ENCODE assay signal across 9 cellular contexts in the genomic region with DNA sequence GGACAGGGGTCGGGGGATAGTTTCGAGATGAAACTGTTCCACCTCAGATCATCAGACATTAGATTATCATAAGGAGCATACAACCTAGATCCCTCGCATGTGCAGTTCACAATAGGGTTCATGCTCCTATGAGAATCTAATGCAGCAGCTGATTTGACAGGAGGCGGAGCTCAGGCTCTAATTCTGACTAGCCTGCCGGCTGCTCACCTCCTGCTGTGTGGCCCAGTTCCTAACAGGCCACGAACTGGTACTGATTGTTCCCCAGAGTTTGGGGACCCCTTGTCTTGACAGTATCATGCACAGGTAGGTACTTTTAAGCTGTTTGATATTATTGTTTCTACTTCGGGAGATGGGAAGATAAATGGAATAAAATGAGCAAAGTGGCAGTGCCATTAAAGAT.
A peak's percentile ranks its signal among the peaks of the same experiment; 100 is the strongest.
DNase-seq lines count a peak whose midpoint lies in the region; ATAC-seq and TF ChIP-seq lines count a peak whose summit lies in the region.
"Had no signal": no experiment of that assay in that cellular context is flagged by ENCODE, and none has a peak within 500 bp of the region (broad histone marks: within the 10 kb centered on the region; RNA-seq: fewer than 3 reads in every experiment).

No MANE protein-coding gene starts in this region.

- H3K9me3 Mint-ChIP-seq in activated T-helper 1 cell treated with anti-CD3 and anti-CD28 coated beads, Interleukin-12 subunit alpha, Interleukin-12 subunit beta, Interleukin-2, Interleukin-4 antibody, amounts not matched to agents 30 ng/mL and 10 ng/mL and 1 ng/mL, durations not matched to agents 14 hours and 24 hours and 36 hours, result peaks cover 2% of the 10 kb centered on the region

- no peaks in the 10 kb centered on the region for H3K27me3 ChIP-seq in DOHH2 (ENCODE audit: control insufficient read depth, low read length)

- ATAC-seq in GM19455 (IDR thresholded peaks at IDR 0.05; ENCODE audit: unreplicated experiment) (peak; percentile 70), HG03354 (IDR thresholded peaks at IDR 0.05; ENCODE audit: poor library complexity, severe bottlenecking, unreplicated experiment) (peak; percentile 51)

- peaks cover 63% of the 10 kb centered on the region for H3K36me3 ChIP-seq in DOHH2 (ENCODE audit: control insufficient read depth, low read length)

- H3K4me1 Mint-ChIP-seq in activated T-helper 1 cell treated with anti-CD3 and anti-CD28 coated beads, Interleukin-12 subunit alpha, Interleukin-12 subunit beta, Interleukin-2, Interleukin-4 antibody, amounts not matched to agents 30 ng/mL and 10 ng/mL and 1 ng/mL, durations not matched to agents 14 hours and 24 hours and 36 hours (ENCODE audit: low read depth), result peaks cover 24% of the 10 kb centered on the region

- no peaks in the 10 kb centered on the region for H3K27me3 Mint-ChIP-seq in activated T-helper 1 cell treated with anti-CD3 and anti-CD28 coated beads, Interleukin-12 subunit alpha, Interleukin-12 subunit beta, Interleukin-2, Interleukin-4 antibody, amounts not matched to agents 30 ng/mL and 10 ng/mL and 1 ng/mL, durations not matched to agents 14 hours and 24 hours and 36 hours (ENCODE audit: insufficient read depth)

- peak overlapping the region; percentile 94 for H3K27ac ChIP-seq in DOHH2 (ENCODE audit: low read depth, low read length)

- peaks cover 32% of the 10 kb centered on the region for H3K36me3 Mint-ChIP-seq in activated T-helper 1 cell treated with anti-CD3 and anti-CD28 coated beads, Interleukin-12 subunit alpha, Interleukin-12 subunit beta, Interleukin-2, Interleukin-4 antibody, amounts not matched to agents 30 ng/mL and 10 ng/mL and 1 ng/mL, durations not matched to agents 14 hours and 24 hours and 36 hours (ENCODE audit: low read depth)

- no peak for DNase-seq in activated T-helper 1 cell treated with anti-CD3 and anti-CD28 coated beads, Interleukin-12 subunit alpha, Interleukin-12 subunit beta, Interleukin-2, Interleukin-4 antibody, amounts not matched to agents 30 ng/mL and 10 ng/mL and 1 ng/mL, durations not matched to agents 14 hours and 24 hours and 36 hours (ENCODE audit: low spot score)
- DNase-seq in putamen (ENCODE audit: low spot score) (no peak), KBM-7 (no peak), GM20000 (ENCODE audit: low spot score) (no peak), OCI-M2 (lab: John Stamatoyannopoulos, UW; ENCODE audit: unreplicated experiment) (no peak)
- DNase-seq: DND-41 had no signal

- peak overlapping the region; percentile 77 for H3K4me2 ChIP-seq in DOHH2 (ENCODE audit: low read length)

- intact Hi-C loops in activated T-helper 1 cell treated with anti-CD3 and anti-CD28 coated beads, Interleukin-12 subunit alpha, Interleukin-12 subunit beta, Interleukin-2, Interleukin-4 antibody, amounts not matched to agents 30 ng/mL and 10 ng/mL and 1 ng/mL, durations not matched to agents 14 hours and 24 hours and 36 hours (cut with micrococcal nuclease), result loop anchor here (2.0 to 5.0 kb wide), 3 partner anchors 14 to 115 kb away; no protein-coding TSS in a partner anchor

- peak overlapping the region; percentile 90 for H3K27ac Mint-ChIP-seq in activated T-helper 1 cell treated with anti-CD3 and anti-CD28 coated beads, Interleukin-12 subunit alpha, Interleukin-12 subunit beta, Interleukin-2, Interleukin-4 antibody, amounts not matched to agents 30 ng/mL and 10 ng/mL and 1 ng/mL, durations not matched to agents 14 hours and 24 hours and 36 hours

- H3K9me2 ChIP-seq in DOHH2 (replicated peaks; ENCODE audit: control insufficient read depth, low read length), result no peaks in the 10 kb centered on the region

- H3K4me3 ChIP-seq in DOHH2 (ENCODE audit: low read length), result peak overlapping the region; percentile 70

- H3K9me3 ChIP-seq in DOHH2 (ENCODE audit: control insufficient read depth, insufficient read depth, low read length), result peaks cover 7% of the 10 kb centered on the region; the same call in 1 of the 2 replicates

- peaks cover 37% of the 10 kb centered on the region for H3F3A ChIP-seq in DOHH2 (ENCODE audit: control insufficient read depth, insufficient read depth)

- in situ Hi-C loops in KBM-7 (cut with MboI; ENCODE audit: low pct_unique_long_range_greater_than_20kb, low sequenced_read_pairs), result no loop called here

- peak overlapping the region; percentile 79 for H3K4me3 Mint-ChIP-seq in activated T-helper 1 cell treated with anti-CD3 and anti-CD28 coated beads, Interleukin-12 subunit alpha, Interleukin-12 subunit beta, Interleukin-2, Interleukin-4 antibody, amounts not matched to agents 30 ng/mL and 10 ng/mL and 1 ng/mL, durations not matched to agents 14 hours and 24 hours and 36 hours

- TF ChIP-seq CTCF in DOHH2 (IDR thresholded peaks at IDR 0.05; ENCODE audit: low read depth, low read length, poor library complexity, severe bottlenecking), result no peak
- no peak for TF ChIP-seq CTCF in GM20000 (IDR thresholded peaks at IDR 0.05; ENCODE audit: extremely low read depth, missing control alignments)

- peaks cover 76% of the 10 kb centered on the region for H3K79me2 ChIP-seq in DOHH2 (ENCODE audit: control insufficient read depth, low read length)

- no peaks in the 10 kb centered on the region for H4K20me1 ChIP-seq in DOHH2 (ENCODE audit: control insufficient read depth, insufficient read depth, low read depth, low read length)

- peaks cover 77% of the 10 kb centered on the region for H3K4me1 ChIP-seq in DOHH2 (ENCODE audit: control insufficient read depth, low read length)
